ENCODE assay signal across 8 cellular contexts in genomic region chr9:132235894-132236661, GRCh38.
DNase-seq lines count a peak whose midpoint lies in the region; ATAC-seq and TF ChIP-seq lines count a peak whose summit lies in the region.

No MANE protein-coding gene starts in this region.

- H3K4me2 ChIP-seq in DOHH2 (ENCODE audit: low read length) = no peak overlapping the region

- no peaks in the 10 kb centered on the region for H3F3A ChIP-seq in DOHH2 (ENCODE audit: control insufficient read depth, insufficient read depth)

- CTCF ChIA-PET in activated naive CD4-positive, alpha-beta T cell treated with anti-CD3 and anti-CD28 coated beads, Interleukin-2, amount 10 ng/mL, durations not matched to agents 7 days and 5 days (lab: Charles Lee) = interaction anchor here (0.7 to 7.7 kb wide), 26 partner anchors 9 to 477 kb away, joined by 3 to 146 read pairs (median 4); no protein-coding TSS in a partner anchor

- peaks cover 5% of the 10 kb centered on the region for H4K20me1 ChIP-seq in DOHH2 (ENCODE audit: control insufficient read depth, insufficient read depth, low read depth, low read length)

- DNase-seq in MG63 (peak; percentile 56), SK-MEL-5 (ENCODE audit: low read depth, low spot score) (peak; percentile 81), Right ventricle myocardium inferior (ENCODE audit: missing footprints) (peak; percentile 80), progenitor cell of endocrine pancreas (ENCODE audit: low spot score, unreplicated experiment) (peak; percentile 86)
- peak; percentile 86 for DNase-seq in activated naive CD4-positive, alpha-beta T cell treated with anti-CD3 and anti-CD28 coated beads, Interleukin-2, amount 10 ng/mL, durations not matched to agents 7 days and 5 days

- in situ Hi-C loops in SK-MEL-5 (cut with HindIII; ENCODE audit: low pct_unique_long_range_greater_than_20kb, low sequenced_read_pairs) = no loop called here

- peaks cover 13% of the 10 kb centered on the region for H3K4me1 Mint-ChIP-seq in activated naive CD4-positive, alpha-beta T cell treated with anti-CD3 and anti-CD28 coated beads, Interleukin-2, amount 10 ng/mL, durations not matched to agents 7 days and 5 days
- no peaks in the 10 kb centered on the region for H3K4me1 Mint-ChIP-seq in progenitor cell of endocrine pancreas (ENCODE audit: low read depth)

- no peak overlapping the region for H3K27ac ChIP-seq in DOHH2 (ENCODE audit: low read depth, low read length)

- H3K27me3 ChIP-seq in DOHH2 (ENCODE audit: control insufficient read depth, low read length) (peaks cover 22% of the 10 kb centered on the region), MG63 (no peaks in the 10 kb centered on the region)

- no peaks in the 10 kb centered on the region for H3K79me2 ChIP-seq in DOHH2 (ENCODE audit: control insufficient read depth, low read length)

- H3K9me2 ChIP-seq in DOHH2 (replicated peaks; ENCODE audit: control insufficient read depth, low read length) = no peaks in the 10 kb centered on the region

- H3K27ac Mint-ChIP-seq in activated naive CD4-positive, alpha-beta T cell treated with anti-CD3 and anti-CD28 coated beads, Interleukin-2, amount 10 ng/mL, durations not matched to agents 7 days and 5 days = no peak overlapping the region
- no peak overlapping the region for H3K27ac Mint-ChIP-seq in progenitor cell of endocrine pancreas

- H3K36me3 ChIP-seq in DOHH2 (ENCODE audit: control insufficient read depth, low read length) (no peaks in the 10 kb centered on the region), MG63 (no peaks in the 10 kb centered on the region)

- no peak overlapping the region for H3K4me3 Mint-ChIP-seq in activated naive CD4-positive, alpha-beta T cell treated with anti-CD3 and anti-CD28 coated beads, Interleukin-2, amount 10 ng/mL, durations not matched to agents 7 days and 5 days
- no peak overlapping the region for H3K4me3 Mint-ChIP-seq in progenitor cell of endocrine pancreas (ENCODE audit: low read depth)

- intact Hi-C loops in Right ventricle myocardium inferior (cut with DNase I) = loop anchor here (1.0 to 10.0 kb wide), 3 partner anchors 66 to 474 kb away; no protein-coding TSS in a partner anchor

- H3K9me3 ChIP-seq in DOHH2 (ENCODE audit: control insufficient read depth, insufficient read depth, low read length) = no peaks in the 10 kb centered on the region
- no peaks in the 10 kb centered on the region for H3K9me3 ChIP-seq in MG63

- no peaks in the 10 kb centered on the region for H3K9me3 Mint-ChIP-seq in activated naive CD4-positive, alpha-beta T cell treated with anti-CD3 and anti-CD28 coated beads, Interleukin-2, amount 10 ng/mL, durations not matched to agents 7 days and 5 days
- no peaks in the 10 kb centered on the region for H3K9me3 Mint-ChIP-seq in progenitor cell of endocrine pancreas (ENCODE audit: low read depth)

- ATAC-seq in Right ventricle myocardium inferior (no peak), GM19452 (IDR thresholded peaks at IDR 0.05; ENCODE audit: unreplicated experiment) (no peak), HG02763 (IDR thresholded peaks at IDR 0.05; ENCODE audit: unreplicated experiment) (no peak)

- H3K4me3 ChIP-seq in DOHH2 (ENCODE audit: low read length) (no peak overlapping the region), MG63 (no peak overlapping the region)

- H3K4me1 ChIP-seq in DOHH2 (ENCODE audit: control insufficient read depth, low read length) = peaks cover 6% of the 10 kb centered on the region

- no peaks in the 10 kb centered on the region for H3K36me3 Mint-ChIP-seq in activated naive CD4-positive, alpha-beta T cell treated with anti-CD3 and anti-CD28 coated beads, Interleukin-2, amount 10 ng/mL, durations not matched to agents 7 days and 5 days
- no peaks in the 10 kb centered on the region for H3K36me3 Mint-ChIP-seq in progenitor cell of endocrine pancreas (ENCODE audit: insufficient read depth)

- peaks cover 52% of the 10 kb centered on the region for H3K27me3 Mint-ChIP-seq in activated naive CD4-positive, alpha-beta T cell treated with anti-CD3 and anti-CD28 coated beads, Interleukin-2, amount 10 ng/mL, durations not matched to agents 7 days and 5 days
- peaks cover 39% of the 10 kb centered on the region for H3K27me3 Mint-ChIP-seq in progenitor cell of endocrine pancreas

- TF ChIP-seq CTCF in DOHH2 (IDR thresholded peaks at IDR 0.05; ENCODE audit: low read depth, low read length, poor library complexity, severe bottlenecking) = peak; percentile 98
- peak; percentile 97 for TF ChIP-seq CTCF in progenitor cell of endocrine pancreas (IDR thresholded peaks at IDR 0.05; ENCODE audit: unreplicated experiment)
